Comparison of ENCODE assay signal across 1 cellular context in the genomic region with DNA sequence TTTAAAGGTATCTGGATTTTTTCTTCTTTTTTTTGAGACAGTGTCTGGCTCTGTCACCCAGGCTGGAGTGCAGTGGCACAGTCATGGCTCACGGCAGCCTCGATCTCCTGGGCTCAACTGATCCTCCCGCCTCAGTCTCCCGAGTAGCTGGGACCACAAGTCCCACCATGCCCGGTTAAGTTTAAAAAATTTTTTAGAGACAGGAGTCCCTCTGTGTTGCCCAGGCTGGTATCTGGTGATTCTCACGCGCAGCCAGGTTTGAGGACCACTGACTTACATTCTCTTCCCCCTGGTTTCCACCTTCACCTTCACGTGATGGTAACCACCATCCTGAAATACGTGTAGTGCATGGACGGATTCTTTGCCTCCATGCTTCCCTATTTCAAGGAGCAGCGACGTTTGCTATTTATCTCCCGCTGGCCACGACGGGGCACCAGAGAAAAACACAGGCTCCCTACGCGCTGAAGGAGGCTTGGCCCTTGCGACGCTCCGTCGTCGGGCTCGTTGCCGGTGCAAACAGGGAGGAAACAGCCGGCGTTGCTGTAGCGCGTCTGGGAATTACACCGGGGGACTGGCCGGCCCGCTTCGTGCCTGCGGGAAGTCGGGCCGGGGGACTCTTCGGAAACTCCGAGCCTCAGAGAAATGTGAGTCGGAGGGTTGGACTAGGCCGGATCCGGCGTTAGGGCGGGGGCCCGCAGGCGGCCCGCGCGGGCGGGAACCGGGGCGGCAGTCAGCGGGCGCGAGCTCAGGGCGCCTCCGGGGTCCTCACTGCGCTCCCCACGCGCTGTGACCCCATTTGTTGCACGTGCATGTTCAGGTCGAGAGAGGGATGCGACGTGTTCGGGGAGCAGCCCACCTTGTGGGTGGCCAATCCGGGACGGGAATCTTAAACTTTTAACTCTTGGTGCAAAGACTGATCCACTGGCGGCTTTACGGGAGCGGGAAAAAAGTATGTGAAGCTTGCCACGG.
TF ChIP-seq lines count a peak whose summit lies in the region.

A gene with protein sequence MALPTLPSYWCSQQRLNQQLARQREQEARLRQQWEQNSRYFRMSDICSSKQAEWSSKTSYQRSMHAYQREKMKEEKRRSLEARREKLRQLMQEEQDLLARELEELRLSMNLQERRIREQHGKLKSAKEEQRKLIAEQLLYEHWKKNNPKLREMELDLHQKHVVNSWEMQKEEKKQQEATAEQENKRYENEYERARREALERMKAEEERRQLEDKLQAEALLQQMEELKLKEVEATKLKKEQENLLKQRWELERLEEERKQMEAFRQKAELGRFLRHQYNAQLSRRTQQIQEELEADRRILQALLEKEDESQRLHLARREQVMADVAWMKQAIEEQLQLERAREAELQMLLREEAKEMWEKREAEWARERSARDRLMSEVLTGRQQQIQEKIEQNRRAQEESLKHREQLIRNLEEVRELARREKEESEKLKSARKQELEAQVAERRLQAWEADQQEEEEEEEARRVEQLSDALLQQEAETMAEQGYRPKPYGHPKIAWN (plus strand): TSS at position 492 of the 969 bp plus-strand sequence. CDS start 2,753 bp downstream, outside the sequence.

TF ChIP-seq in K562, 482 proteins besides CTCF, POLR2A, EP300 and RAD21 (continued from another document and continues in another):
- TF ChIP-seq, protein P1, sequence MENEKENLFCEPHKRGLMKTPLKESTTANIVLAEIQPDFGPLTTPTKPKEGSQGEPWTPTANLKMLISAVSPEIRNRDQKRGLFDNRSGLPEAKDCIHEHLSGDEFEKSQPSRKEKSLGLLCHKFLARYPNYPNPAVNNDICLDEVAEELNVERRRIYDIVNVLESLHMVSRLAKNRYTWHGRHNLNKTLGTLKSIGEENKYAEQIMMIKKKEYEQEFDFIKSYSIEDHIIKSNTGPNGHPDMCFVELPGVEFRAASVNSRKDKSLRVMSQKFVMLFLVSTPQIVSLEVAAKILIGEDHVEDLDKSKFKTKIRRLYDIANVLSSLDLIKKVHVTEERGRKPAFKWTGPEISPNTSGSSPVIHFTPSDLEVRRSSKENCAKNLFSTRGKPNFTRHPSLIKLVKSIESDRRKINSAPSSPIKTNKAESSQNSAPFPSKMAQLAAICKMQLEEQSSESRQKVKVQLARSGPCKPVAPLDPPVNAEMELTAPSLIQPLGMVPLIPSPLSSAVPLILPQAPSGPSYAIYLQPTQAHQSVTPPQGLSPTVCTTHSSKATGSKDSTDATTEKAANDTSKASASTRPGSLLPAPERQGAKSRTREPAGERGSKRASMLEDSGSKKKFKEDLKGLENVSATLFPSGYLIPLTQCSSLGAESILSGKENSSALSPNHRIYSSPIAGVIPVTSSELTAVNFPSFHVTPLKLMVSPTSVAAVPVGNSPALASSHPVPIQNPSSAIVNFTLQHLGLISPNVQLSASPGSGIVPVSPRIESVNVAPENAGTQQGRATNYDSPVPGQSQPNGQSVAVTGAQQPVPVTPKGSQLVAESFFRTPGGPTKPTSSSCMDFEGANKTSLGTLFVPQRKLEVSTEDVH (IDR thresholded peaks at IDR 0.05; ENCODE audit: low read depth, partially characterized antibody), result peak; percentile 53
- TF ChIP-seq ZSCAN32 (CRISPR knock-in tag; IDR thresholded peaks at IDR 0.05) (no peak), ZNF232 (CRISPR knock-in tag; IDR thresholded peaks at IDR 0.05) (no peak; the same call in 1 of the 2 replicates), TAF7 (tag; IDR thresholded peaks at IDR 0.05) (no peak), RBM15 (IDR thresholded peaks at IDR 0.05; ENCODE audit: insufficient read depth, low read length) (no peak), ZKSCAN8 (CRISPR knock-in tag; IDR thresholded peaks at IDR 0.05) (no peak), RCOR1 (IDR thresholded peaks at IDR 0.05; ENCODE audit: borderline replicate concordance in 1 of 2, low read depth in 2 of 2, low read length in 2 of 2) (peak in 1 of 2 experiments; percentile 82; a peak in 2 of 4 replicates), PRPF4 (IDR thresholded peaks at IDR 0.05; ENCODE audit: insufficient read depth, low read depth, low read length, poor library complexity, severe bottlenecking) (no peak), ZNF780A (CRISPR knock-in tag; IDR thresholded peaks at IDR 0.05) (no peak), NFIC (IDR thresholded peaks at IDR 0.05) (peak; percentile 55; the same call in 1 of the 2 replicates), TEAD4 (IDR thresholded peaks at IDR 0.05; ENCODE audit: low read length) (peak; percentile 35; the same call in 1 of the 2 replicates), TEAD4 (CRISPR knock-in tag; IDR thresholded peaks at IDR 0.05; ENCODE audit: borderline replicate concordance) (no peak), CBFB (CRISPR knock-in tag; IDR thresholded peaks at IDR 0.05) (peak; percentile 35), ZNF431 (CRISPR knock-in tag; IDR thresholded peaks at IDR 0.05) (no peak), FOXK1 (CRISPR knock-in tag; IDR thresholded peaks at IDR 0.05; ENCODE audit: borderline replicate concordance) (no peak; the same call in 1 of the 2 replicates), SIN3B (IDR thresholded peaks at IDR 0.05; ENCODE audit: low read depth) (peak; percentile 58; the same call in 1 of the 2 replicates), PCBP2 (IDR thresholded peaks at IDR 0.05; ENCODE audit: low read depth, low read length, poor library complexity, severe bottlenecking) (no peak), BHLHE40 (IDR thresholded peaks at IDR 0.05; ENCODE audit: low read length) (peak; percentile 36), ZBTB7A (IDR thresholded peaks at IDR 0.05; ENCODE audit: borderline replicate concordance, control insufficient read depth, low read depth, low read length) (peak; percentile 66), ZFX (CRISPR knock-in tag; IDR thresholded peaks at IDR 0.05) (peak; percentile 92)
- TF ChIP-seq, protein P2, sequence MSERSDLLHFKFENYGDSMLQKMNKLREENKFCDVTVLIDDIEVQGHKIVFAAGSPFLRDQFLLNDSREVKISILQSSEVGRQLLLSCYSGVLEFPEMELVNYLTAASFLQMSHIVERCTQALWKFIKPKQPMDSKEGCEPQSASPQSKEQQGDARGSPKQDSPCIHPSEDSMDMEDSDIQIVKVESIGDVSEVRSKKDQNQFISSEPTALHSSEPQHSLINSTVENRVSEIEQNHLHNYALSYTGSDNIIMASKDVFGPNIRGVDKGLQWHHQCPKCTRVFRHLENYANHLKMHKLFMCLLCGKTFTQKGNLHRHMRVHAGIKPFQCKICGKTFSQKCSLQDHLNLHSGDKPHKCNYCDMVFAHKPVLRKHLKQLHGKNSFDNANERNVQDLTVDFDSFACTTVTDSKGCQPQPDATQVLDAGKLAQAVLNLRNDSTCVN (CRISPR knock-in tag; IDR thresholded peaks at IDR 0.05), result no peak
- TF ChIP-seq, protein P3, sequence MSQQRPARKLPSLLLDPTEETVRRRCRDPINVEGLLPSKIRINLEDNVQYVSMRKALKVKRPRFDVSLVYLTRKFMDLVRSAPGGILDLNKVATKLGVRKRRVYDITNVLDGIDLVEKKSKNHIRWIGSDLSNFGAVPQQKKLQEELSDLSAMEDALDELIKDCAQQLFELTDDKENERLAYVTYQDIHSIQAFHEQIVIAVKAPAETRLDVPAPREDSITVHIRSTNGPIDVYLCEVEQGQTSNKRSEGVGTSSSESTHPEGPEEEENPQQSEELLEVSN (IDR thresholded peaks at IDR 0.05; ENCODE audit: borderline replicate concordance in 1 of 2, extremely low read depth in 1 of 2, insufficient read depth in 1 of 2, insufficient read length in 1 of 2, low read depth in 1 of 2, low read length in 1 of 2, poor library complexity in 1 of 2, severe bottlenecking in 1 of 2), result peak; percentile 80 to 94
- TF ChIP-seq, protein P4, sequence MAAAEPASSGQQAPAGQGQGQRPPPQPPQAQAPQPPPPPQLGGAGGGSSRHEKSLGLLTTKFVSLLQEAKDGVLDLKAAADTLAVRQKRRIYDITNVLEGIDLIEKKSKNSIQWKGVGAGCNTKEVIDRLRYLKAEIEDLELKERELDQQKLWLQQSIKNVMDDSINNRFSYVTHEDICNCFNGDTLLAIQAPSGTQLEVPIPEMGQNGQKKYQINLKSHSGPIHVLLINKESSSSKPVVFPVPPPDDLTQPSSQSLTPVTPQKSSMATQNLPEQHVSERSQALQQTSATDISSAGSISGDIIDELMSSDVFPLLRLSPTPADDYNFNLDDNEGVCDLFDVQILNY (CRISPR knock-in tag; IDR thresholded peaks at IDR 0.05), result no peak
- TF ChIP-seq, protein P5, sequence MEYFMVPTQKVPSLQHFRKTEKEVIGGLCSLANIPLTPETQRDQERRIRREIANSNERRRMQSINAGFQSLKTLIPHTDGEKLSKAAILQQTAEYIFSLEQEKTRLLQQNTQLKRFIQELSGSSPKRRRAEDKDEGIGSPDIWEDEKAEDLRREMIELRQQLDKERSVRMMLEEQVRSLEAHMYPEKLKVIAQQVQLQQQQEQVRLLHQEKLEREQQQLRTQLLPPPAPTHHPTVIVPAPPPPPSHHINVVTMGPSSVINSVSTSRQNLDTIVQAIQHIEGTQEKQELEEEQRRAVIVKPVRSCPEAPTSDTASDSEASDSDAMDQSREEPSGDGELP (CRISPR knock-in tag; IDR thresholded peaks at IDR 0.05; ENCODE audit: borderline replicate concordance), result peak; percentile 89
- TF ChIP-seq, protein P6, sequence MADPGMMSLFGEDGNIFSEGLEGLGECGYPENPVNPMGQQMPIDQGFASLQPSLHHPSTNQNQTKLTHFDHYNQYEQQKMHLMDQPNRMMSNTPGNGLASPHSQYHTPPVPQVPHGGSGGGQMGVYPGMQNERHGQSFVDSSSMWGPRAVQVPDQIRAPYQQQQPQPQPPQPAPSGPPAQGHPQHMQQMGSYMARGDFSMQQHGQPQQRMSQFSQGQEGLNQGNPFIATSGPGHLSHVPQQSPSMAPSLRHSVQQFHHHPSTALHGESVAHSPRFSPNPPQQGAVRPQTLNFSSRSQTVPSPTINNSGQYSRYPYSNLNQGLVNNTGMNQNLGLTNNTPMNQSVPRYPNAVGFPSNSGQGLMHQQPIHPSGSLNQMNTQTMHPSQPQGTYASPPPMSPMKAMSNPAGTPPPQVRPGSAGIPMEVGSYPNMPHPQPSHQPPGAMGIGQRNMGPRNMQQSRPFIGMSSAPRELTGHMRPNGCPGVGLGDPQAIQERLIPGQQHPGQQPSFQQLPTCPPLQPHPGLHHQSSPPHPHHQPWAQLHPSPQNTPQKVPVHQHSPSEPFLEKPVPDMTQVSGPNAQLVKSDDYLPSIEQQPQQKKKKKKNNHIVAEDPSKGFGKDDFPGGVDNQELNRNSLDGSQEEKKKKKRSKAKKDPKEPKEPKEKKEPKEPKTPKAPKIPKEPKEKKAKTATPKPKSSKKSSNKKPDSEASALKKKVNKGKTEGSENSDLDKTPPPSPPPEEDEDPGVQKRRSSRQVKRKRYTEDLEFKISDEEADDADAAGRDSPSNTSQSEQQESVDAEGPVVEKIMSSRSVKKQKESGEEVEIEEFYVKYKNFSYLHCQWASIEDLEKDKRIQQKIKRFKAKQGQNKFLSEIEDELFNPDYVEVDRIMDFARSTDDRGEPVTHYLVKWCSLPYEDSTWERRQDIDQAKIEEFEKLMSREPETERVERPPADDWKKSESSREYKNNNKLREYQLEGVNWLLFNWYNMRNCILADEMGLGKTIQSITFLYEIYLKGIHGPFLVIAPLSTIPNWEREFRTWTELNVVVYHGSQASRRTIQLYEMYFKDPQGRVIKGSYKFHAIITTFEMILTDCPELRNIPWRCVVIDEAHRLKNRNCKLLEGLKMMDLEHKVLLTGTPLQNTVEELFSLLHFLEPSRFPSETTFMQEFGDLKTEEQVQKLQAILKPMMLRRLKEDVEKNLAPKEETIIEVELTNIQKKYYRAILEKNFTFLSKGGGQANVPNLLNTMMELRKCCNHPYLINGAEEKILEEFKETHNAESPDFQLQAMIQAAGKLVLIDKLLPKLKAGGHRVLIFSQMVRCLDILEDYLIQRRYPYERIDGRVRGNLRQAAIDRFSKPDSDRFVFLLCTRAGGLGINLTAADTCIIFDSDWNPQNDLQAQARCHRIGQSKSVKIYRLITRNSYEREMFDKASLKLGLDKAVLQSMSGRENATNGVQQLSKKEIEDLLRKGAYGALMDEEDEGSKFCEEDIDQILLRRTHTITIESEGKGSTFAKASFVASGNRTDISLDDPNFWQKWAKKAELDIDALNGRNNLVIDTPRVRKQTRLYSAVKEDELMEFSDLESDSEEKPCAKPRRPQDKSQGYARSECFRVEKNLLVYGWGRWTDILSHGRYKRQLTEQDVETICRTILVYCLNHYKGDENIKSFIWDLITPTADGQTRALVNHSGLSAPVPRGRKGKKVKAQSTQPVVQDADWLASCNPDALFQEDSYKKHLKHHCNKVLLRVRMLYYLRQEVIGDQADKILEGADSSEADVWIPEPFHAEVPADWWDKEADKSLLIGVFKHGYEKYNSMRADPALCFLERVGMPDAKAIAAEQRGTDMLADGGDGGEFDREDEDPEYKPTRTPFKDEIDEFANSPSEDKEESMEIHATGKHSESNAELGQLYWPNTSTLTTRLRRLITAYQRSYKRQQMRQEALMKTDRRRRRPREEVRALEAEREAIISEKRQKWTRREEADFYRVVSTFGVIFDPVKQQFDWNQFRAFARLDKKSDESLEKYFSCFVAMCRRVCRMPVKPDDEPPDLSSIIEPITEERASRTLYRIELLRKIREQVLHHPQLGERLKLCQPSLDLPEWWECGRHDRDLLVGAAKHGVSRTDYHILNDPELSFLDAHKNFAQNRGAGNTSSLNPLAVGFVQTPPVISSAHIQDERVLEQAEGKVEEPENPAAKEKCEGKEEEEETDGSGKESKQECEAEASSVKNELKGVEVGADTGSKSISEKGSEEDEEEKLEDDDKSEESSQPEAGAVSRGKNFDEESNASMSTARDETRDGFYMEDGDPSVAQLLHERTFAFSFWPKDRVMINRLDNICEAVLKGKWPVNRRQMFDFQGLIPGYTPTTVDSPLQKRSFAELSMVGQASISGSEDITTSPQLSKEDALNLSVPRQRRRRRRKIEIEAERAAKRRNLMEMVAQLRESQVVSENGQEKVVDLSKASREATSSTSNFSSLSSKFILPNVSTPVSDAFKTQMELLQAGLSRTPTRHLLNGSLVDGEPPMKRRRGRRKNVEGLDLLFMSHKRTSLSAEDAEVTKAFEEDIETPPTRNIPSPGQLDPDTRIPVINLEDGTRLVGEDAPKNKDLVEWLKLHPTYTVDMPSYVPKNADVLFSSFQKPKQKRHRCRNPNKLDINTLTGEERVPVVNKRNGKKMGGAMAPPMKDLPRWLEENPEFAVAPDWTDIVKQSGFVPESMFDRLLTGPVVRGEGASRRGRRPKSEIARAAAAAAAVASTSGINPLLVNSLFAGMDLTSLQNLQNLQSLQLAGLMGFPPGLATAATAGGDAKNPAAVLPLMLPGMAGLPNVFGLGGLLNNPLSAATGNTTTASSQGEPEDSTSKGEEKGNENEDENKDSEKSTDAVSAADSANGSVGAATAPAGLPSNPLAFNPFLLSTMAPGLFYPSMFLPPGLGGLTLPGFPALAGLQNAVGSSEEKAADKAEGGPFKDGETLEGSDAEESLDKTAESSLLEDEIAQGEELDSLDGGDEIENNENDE (IDR thresholded peaks at IDR 0.05; ENCODE audit: low read depth, low read length), result no peak
- TF ChIP-seq, protein P7, sequence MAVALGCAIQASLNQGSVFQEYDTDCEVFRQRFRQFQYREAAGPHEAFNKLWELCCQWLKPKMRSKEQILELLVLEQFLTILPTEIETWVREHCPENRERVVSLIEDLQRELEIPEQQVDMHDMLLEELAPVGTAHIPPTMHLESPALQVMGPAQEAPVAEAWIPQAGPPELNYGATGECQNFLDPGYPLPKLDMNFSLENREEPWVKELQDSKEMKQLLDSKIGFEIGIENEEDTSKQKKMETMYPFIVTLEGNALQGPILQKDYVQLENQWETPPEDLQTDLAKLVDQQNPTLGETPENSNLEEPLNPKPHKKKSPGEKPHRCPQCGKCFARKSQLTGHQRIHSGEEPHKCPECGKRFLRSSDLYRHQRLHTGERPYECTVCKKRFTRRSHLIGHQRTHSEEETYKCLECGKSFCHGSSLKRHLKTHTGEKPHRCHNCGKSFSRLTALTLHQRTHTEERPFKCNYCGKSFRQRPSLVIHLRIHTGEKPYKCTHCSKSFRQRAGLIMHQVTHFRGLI (CRISPR knock-in tag; IDR thresholded peaks at IDR 0.05), result no peak
- TF ChIP-seq, protein P8, sequence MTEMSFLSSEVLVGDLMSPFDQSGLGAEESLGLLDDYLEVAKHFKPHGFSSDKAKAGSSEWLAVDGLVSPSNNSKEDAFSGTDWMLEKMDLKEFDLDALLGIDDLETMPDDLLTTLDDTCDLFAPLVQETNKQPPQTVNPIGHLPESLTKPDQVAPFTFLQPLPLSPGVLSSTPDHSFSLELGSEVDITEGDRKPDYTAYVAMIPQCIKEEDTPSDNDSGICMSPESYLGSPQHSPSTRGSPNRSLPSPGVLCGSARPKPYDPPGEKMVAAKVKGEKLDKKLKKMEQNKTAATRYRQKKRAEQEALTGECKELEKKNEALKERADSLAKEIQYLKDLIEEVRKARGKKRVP (CRISPR knock-in tag; IDR thresholded peaks at IDR 0.05), result peak; percentile 56; the same call in 1 of the 2 replicates
